In genomic region chr13:96982672-96983071, GRCh38 we compare ENCODE assay signal across 1 cellular context.
TF ChIP-seq lines count a peak whose summit lies in the region.

No MANE protein-coding gene starts in this region.

TF ChIP-seq in HepG2, 621 proteins besides CTCF, POLR2A, EP300 and RAD21 (continued from another document):
- no peak for TF ChIP-seq ZNF275 (CRISPR knock-in tag; IDR thresholded peaks at IDR 0.05; ENCODE audit: borderline replicate concordance)
- TF ChIP-seq THAP9 (CRISPR knock-in tag; IDR thresholded peaks at IDR 0.05; ENCODE audit: borderline replicate concordance): no peak
- TF ChIP-seq ZNF260 (CRISPR knock-in tag; IDR thresholded peaks at IDR 0.05; ENCODE audit: borderline replicate concordance, low read depth): no peak
- no peak for TF ChIP-seq CCAR2 (optimal IDR thresholded peaks at IDR 0.05; ENCODE audit: low read depth, low read length)
- TF ChIP-seq SATB2 (CRISPR knock-in tag; IDR thresholded peaks at IDR 0.05): no peak
- no peak for TF ChIP-seq NR2F1 (CRISPR knock-in tag; IDR thresholded peaks at IDR 0.05)
- no peak for TF ChIP-seq GATA4 (IDR thresholded peaks at IDR 0.05; ENCODE audit: borderline replicate concordance, low read depth)
- TF ChIP-seq ZNF343 (CRISPR knock-in tag; IDR thresholded peaks at IDR 0.05): no peak
- no peak for TF ChIP-seq BRD4 (CRISPR knock-in tag; IDR thresholded peaks at IDR 0.05)
- no peak for TF ChIP-seq MXI1 (IDR thresholded peaks at IDR 0.05; ENCODE audit: borderline replicate concordance, low read depth, low read length)
